Comparison of ENCODE assay signal across 12 cellular contexts in the genomic region with DNA sequence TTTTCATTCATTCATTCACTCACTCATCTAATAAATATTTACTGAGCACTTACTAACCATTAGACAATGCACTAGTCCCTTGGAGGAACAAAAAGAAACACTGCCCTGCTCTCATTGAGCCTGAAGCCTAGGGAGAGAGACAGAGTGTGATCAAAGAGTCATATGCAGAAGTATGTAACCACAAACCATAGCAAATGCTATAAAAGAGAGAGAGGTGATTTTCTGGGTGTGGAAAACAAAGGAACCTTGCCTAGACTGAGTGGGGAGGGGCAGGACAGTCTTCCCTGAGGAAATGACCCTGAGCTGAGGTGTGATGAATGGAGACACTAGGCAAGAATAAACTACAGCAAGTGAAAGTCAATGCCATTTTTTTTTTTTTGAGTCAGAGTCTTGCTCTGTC. TPM values are rescaled to one million over a fixed set of nuclear protein-coding genes. Genes with fewer than 3 reads are reported as not detected.
DNase-seq lines count a peak whose midpoint lies in the region; ATAC-seq and TF ChIP-seq lines count a peak whose summit lies in the region.
"Had no signal": no experiment of that assay in that cellular context is flagged by ENCODE, and none has a peak within 500 bp of the region (broad histone marks: within the 10 kb centered on the region; RNA-seq: fewer than 3 reads in every experiment).

No MANE protein-coding gene starts in this region.

- ATAC-seq in GM18858 (IDR thresholded peaks at IDR 0.05; ENCODE audit: unreplicated experiment): no peak

- H3K4me3 ChIP-seq in AG10803 (ENCODE audit: low read length) (no peak overlapping the region), stomach (no peak overlapping the region)

- H3K27ac ChIP-seq in stomach: no peak overlapping the region

- no peaks in the 10 kb centered on the region for H3K9me3 ChIP-seq in stomach

- peak; percentile 92 for DNase-seq in AG10803 (ENCODE audit: low read depth)
- peak; percentile 70 for DNase-seq in HS-5 (ENCODE audit: low read depth)
- DNase-seq in SW 1271 (lab: John Stamatoyannopoulos, UW): peak; percentile 61 to 67
- peak; percentile 78 for DNase-seq in islet precursor cell
- DNase-seq in NCI-H146 treated with DMSO at 0.1 percent for 48 hours (lab: John Stamatoyannopoulos, UW; ENCODE audit: unreplicated experiment): no peak
- DNase-seq in stomach: no peak
- DNase-seq in NCI-H2107 treated with DMSO at 0.1 percent for 48 hours (lab: John Stamatoyannopoulos, UW; ENCODE audit: unreplicated experiment): no peak
- DNase-seq: activated CD4-positive, alpha-beta T cell treated with anti-CD3 and anti-CD28 coated beads for 1 hour; CD8-positive, alpha-beta memory T cell; erythroblast; stimulated activated CD4-positive, alpha-beta T cell treated with anti-CD3 and anti-CD28 coated beads, Interleukin-15, amount 100 ng/mL, for 24 hours had no signal

- H3K4me1 ChIP-seq in stomach: peaks cover 0 to 4% (median 0%) of the 10 kb centered on the region in 4 donors

- TF ChIP-seq EP300 in stomach (IDR thresholded peaks at IDR 0.05): no peak

- TF ChIP-seq CTCF in AG10803 (conservative IDR thresholded peaks at IDR 0.05; ENCODE audit: low read length) (no peak), stomach (IDR thresholded peaks at IDR 0.05) (no peak)

- no peaks in the 10 kb centered on the region for H3K27me3 ChIP-seq in stomach

- TF ChIP-seq POLR2A in stomach (IDR thresholded peaks at IDR 0.05): no peak

- H3K36me3 ChIP-seq in stomach: no peaks in the 10 kb centered on the region

- intact Hi-C loops in stomach (cut with DNase I; ENCODE audit: low total_unique reads): no loop called here

RNA-seq across cellular contexts. Expression of gene ADRA1B, which starts 10.8 kb away (rescaled TPM):
- total RNA-seq in stomach: 1 to 10 TPM in 1 of 5 donors, under 1 TPM in 2, not detected in 2; 0.18 to 9.3 (median 0.45) TPM
- polyA plus RNA-seq in stomach: under 1 TPM in 2 of 3 donors, not detected in 1; 0.18 to 0.25 TPM
- total RNA-seq: CD8-positive, alpha-beta memory T cell had no signal
- polyA plus RNA-seq: CD8-positive, alpha-beta memory T cell had no signal

Comparison
In these comparisons a context has a peak if more than half of its experiments do, and no peak if none do; other contexts are left out.
1. DNase-seq: peak in AG10803 (single experiment), HS-5 (single experiment), SW 1271 (2 of 2) and islet precursor cell (single experiment); none in NCI-H146 treated with DMSO at 0.1 percent for 48 hours (single experiment), stomach (single experiment) and NCI-H2107 treated with DMSO at 0.1 percent for 48 hours (single experiment).